In genomic region chr2:25878361-25879132, GRCh38 we compare ENCODE assay signal across 8 cellular contexts. TPM values are rescaled to one million over a fixed set of nuclear protein-coding genes. Genes with fewer than 3 reads are reported as not detected.
DNase-seq lines count a peak whose midpoint lies in the region; ATAC-seq and TF ChIP-seq lines count a peak whose summit lies in the region.

Gene ASXL2 (minus strand): TSS chr2:25878487. CDS start chr2:25878222, 265 bp downstream.

- peaks cover 37% of the 10 kb centered on the region for H3K36me3 Mint-ChIP-seq in activated T-cell treated with anti-CD3 and anti-CD28 coated beads, Interleukin-2, amount 50 U/mL, for 24 hours (ENCODE audit: low read depth)

- H3K27me3 Mint-ChIP-seq in activated T-cell treated with anti-CD3 and anti-CD28 coated beads, Interleukin-2, amount 50 U/mL, for 24 hours: no peaks in the 10 kb centered on the region

- H3K4me1 Mint-ChIP-seq in activated T-cell treated with anti-CD3 and anti-CD28 coated beads, Interleukin-2, amount 50 U/mL, for 24 hours (ENCODE audit: low read depth): peaks cover 54% of the 10 kb centered on the region

- in situ Hi-C loops in KBM-7 (cut with MboI; ENCODE audit: low pct_unique_long_range_greater_than_20kb, low sequenced_read_pairs): no loop called here

- H3K27ac ChIP-seq in esophagus (ENCODE audit: low read depth in 2 of 2, low read length in 1 of 2): peak within 1 kb of the TSS; percentile 98 to 99

- WGBS in esophagus, 2 donors: 2% methylated on average over 45 to 56 of the region's 56 CpGs

- H3K9ac ChIP-seq in mucosa of stomach (ENCODE audit: low read length): peak within 1 kb of the TSS; percentile 95

- ATAC-seq in GM21717 (IDR thresholded peaks at IDR 0.05; ENCODE audit: unreplicated experiment): peak; percentile 83

- no peaks in the 10 kb centered on the region for H3K4me1 ChIP-seq in esophagus (ENCODE audit: control insufficient read depth in 2 of 2, insufficient read depth in 2 of 2, low read length in 1 of 2)
- peaks cover 4% of the 10 kb centered on the region for H3K4me1 ChIP-seq in mucosa of stomach (ENCODE audit: control insufficient read depth, insufficient read depth, low read length)

- peaks cover 2% of the 10 kb centered on the region for H3K9me3 Mint-ChIP-seq in activated T-cell treated with anti-CD3 and anti-CD28 coated beads, Interleukin-2, amount 50 U/mL, for 24 hours

- DNase-seq in DMS153 treated with DMSO at 0.1 percent for 48 hours (lab: John Stamatoyannopoulos, UW; ENCODE audit: unreplicated experiment) (peak; percentile 96), KBM-7 (peak; percentile 98)
- DNase-seq in activated T-cell treated with anti-CD3 and anti-CD28 coated beads, Interleukin-2, amount 50 U/mL, for 24 hours: peak; percentile 98
- peak; percentile 94 to 97 for DNase-seq in stimulated activated CD8-positive, alpha-beta memory T cell treated with anti-CD3 and anti-CD28 coated beads, Interleukin-7, amount 100 ng/mL, for 1 hour (ENCODE audit: low read depth in 2 of 2)

- peak within 1 kb of the TSS; percentile 99 for H3K4me3 Mint-ChIP-seq in activated T-cell treated with anti-CD3 and anti-CD28 coated beads, Interleukin-2, amount 50 U/mL, for 24 hours

- H3K27me3 ChIP-seq in esophagus (ENCODE audit: control insufficient read depth in 1 of 2, insufficient read depth in 2 of 2, low read length in 2 of 2) (no peaks in the 10 kb centered on the region), mucosa of stomach (ENCODE audit: control insufficient read depth, insufficient read depth, low read length) (no peaks in the 10 kb centered on the region)

- H3K36me3 ChIP-seq in esophagus (ENCODE audit: control insufficient read depth in 2 of 2, insufficient read depth in 2 of 2, low read length in 1 of 2): peaks cover 0 to 3% of the 10 kb centered on the region in 2 donors
- no peaks in the 10 kb centered on the region for H3K36me3 ChIP-seq in mucosa of stomach (ENCODE audit: control insufficient read depth, insufficient read depth, low read length)

- peak within 1 kb of the TSS; percentile 99 for H3K27ac Mint-ChIP-seq in activated T-cell treated with anti-CD3 and anti-CD28 coated beads, Interleukin-2, amount 50 U/mL, for 24 hours

- H3K4me3 ChIP-seq in esophagus (ENCODE audit: low read depth in 1 of 2, low read length in 2 of 2) (peak within 1 kb of the TSS; percentile 97 to 99), mucosa of stomach (ENCODE audit: low read length) (peak within 1 kb of the TSS; percentile 44)

- H3K9me3 ChIP-seq in esophagus (ENCODE audit: control insufficient read depth in 2 of 2, insufficient read depth in 1 of 2, low read depth in 1 of 2, low read length in 1 of 2) (no peaks in the 10 kb centered on the region), mucosa of stomach (ENCODE audit: control insufficient read depth, low read length) (no peaks in the 10 kb centered on the region)

TF ChIP-seq in PFSK-1, 5 proteins besides CTCF, POLR2A, EP300 and RAD21:
- TF ChIP-seq TAF1 (IDR thresholded peaks at IDR 0.05; ENCODE audit: borderline replicate concordance, insufficient read depth, low read length) (peak; percentile 92), SIN3A (IDR thresholded peaks at IDR 0.05; ENCODE audit: borderline replicate concordance, insufficient read depth, low read length) (0 out of 2 replicates have a peak, but pooled peaks have one; percentile 19), FOXP2 (optimal IDR thresholded peaks at IDR 0.05; ENCODE audit: borderline replicate concordance, extremely low read depth, extremely low read length, insufficient read depth) (peak; percentile 88), REST (IDR thresholded peaks at IDR 0.05; ENCODE audit: insufficient read depth in 1 of 2, low read depth in 2 of 2, low read length in 2 of 2) (no peak), POLR2AphosphoS5 (IDR thresholded peaks at IDR 0.05; ENCODE audit: low read depth, low read length) (peak; percentile 91)

RNA-seq across cellular contexts. Expression of gene ASXL2, which starts in this region (rescaled TPM):
- 9.0 TPM for polyA plus RNA-seq in PFSK-1 (2012; ENCODE audit: insufficient read length, low read depth)
- 1 to 10 TPM; 1.9 to 2.7 TPM for polyA plus RNA-seq in esophagus

Comparison
In these comparisons a context has a peak if more than half of its experiments do, and no peak if none do; other contexts are left out.
1. Peak in every context shown above with its lines: DNase-seq, ATAC-seq, H3K4me3 ChIP-seq and H3K27ac ChIP-seq.